ENCODE assay signal across 8 cellular contexts in genomic region chr19:5321851-5322681, GRCh38. TPM values are rescaled to one million over a fixed set of nuclear protein-coding genes. Genes with fewer than 3 reads are reported as not detected.
DNase-seq lines count a peak whose midpoint lies in the region; ATAC-seq and TF ChIP-seq lines count a peak whose summit lies in the region.

No MANE protein-coding gene starts in this region.

- no peaks in the 10 kb centered on the region for H3K9me3 Mint-ChIP-seq in activated naive CD4-positive, alpha-beta T cell treated with anti-CD3 and anti-CD28 coated beads, Interleukin-2, amount 10 ng/mL, durations not matched to agents 7 days and 5 days
- peaks cover 0 to 2% of the 10 kb centered on the region in 2 donors for H3K9me3 Mint-ChIP-seq in activated T-cell treated with anti-CD3 and anti-CD28 coated beads, Interleukin-2, amount 50 U/mL, for 72 hours
- no peaks in the 10 kb centered on the region for H3K9me3 Mint-ChIP-seq in type B pancreatic cell

- ATAC-seq in HG03432 (IDR thresholded peaks at IDR 0.05; ENCODE audit: unreplicated experiment) = peak; percentile 74
- ATAC-seq in activated T-cell treated with anti-CD3 and anti-CD28 coated beads, Interleukin-2, amount 50 U/mL, for 72 hours (replicated peaks in 1 of 2) = peak; percentile 60 to 67
- ATAC-seq in stimulated activated naive CD8-positive, alpha-beta T cell treated with anti-CD3 and anti-CD28 coated beads, Interleukin-15, Interleukin-2, amounts not matched to agents 100 U/mL and 50 U/mL, for 24 hours = peak; percentile 71

- CTCF ChIA-PET in activated naive CD4-positive, alpha-beta T cell treated with anti-CD3 and anti-CD28 coated beads, Interleukin-2, amount 10 ng/mL, durations not matched to agents 7 days and 5 days (lab: Charles Lee) = no interaction called here

- DNase-seq in activated naive CD4-positive, alpha-beta T cell treated with Interleukin-2 at 50 U/mL for 16 hours = peak; percentile 6
- DNase-seq in activated naive CD4-positive, alpha-beta T cell treated with anti-CD3 and anti-CD28 coated beads, Interleukin-2, amount 10 ng/mL, durations not matched to agents 7 days and 5 days = no peak
- DNase-seq in activated T-cell treated with anti-CD3 and anti-CD28 coated beads, Interleukin-2, amount 50 U/mL, for 72 hours = peak; percentile 17 to 35
- peak; percentile 52 for DNase-seq in stimulated activated naive CD8-positive, alpha-beta T cell treated with anti-CD3 and anti-CD28 coated beads, Interleukin-15, Interleukin-2, amounts not matched to agents 100 U/mL and 50 U/mL, for 24 hours
- DNase-seq in type B pancreatic cell (ENCODE audit: extremely low spot score, unreplicated experiment) = no peak
- no peak for DNase-seq in inferior parietal cortex (ENCODE audit: extremely low spot score)
- no peak for DNase-seq in stimulated activated CD4-positive, alpha-beta T cell treated with anti-CD3 and anti-CD28 coated beads, Interleukin-12 subunit alpha, Interleukin-12 subunit beta, amount 100 ng/mL, for 4 hours

- no peak for TF ChIP-seq CTCF in type B pancreatic cell (conservative IDR thresholded peaks at IDR 0.05)

- H3K36me3 Mint-ChIP-seq in activated naive CD4-positive, alpha-beta T cell treated with anti-CD3 and anti-CD28 coated beads, Interleukin-2, amount 10 ng/mL, durations not matched to agents 7 days and 5 days = no peaks in the 10 kb centered on the region
- H3K36me3 Mint-ChIP-seq in activated T-cell treated with anti-CD3 and anti-CD28 coated beads, Interleukin-2, amount 50 U/mL, for 72 hours (ENCODE audit: insufficient read depth in 2 of 2) = no peaks in the 10 kb centered on the region
- H3K36me3 Mint-ChIP-seq in type B pancreatic cell = no peaks in the 10 kb centered on the region

- H3K27me3 Mint-ChIP-seq in activated naive CD4-positive, alpha-beta T cell treated with anti-CD3 and anti-CD28 coated beads, Interleukin-2, amount 10 ng/mL, durations not matched to agents 7 days and 5 days = peaks cover 29% of the 10 kb centered on the region
- peaks cover 20% of the 10 kb centered on the region for H3K27me3 Mint-ChIP-seq in activated T-cell treated with anti-CD3 and anti-CD28 coated beads, Interleukin-2, amount 50 U/mL, for 72 hours (ENCODE audit: low read depth)
- no peaks in the 10 kb centered on the region for H3K27me3 Mint-ChIP-seq in type B pancreatic cell

- no peak overlapping the region for H3K27ac Mint-ChIP-seq in activated naive CD4-positive, alpha-beta T cell treated with anti-CD3 and anti-CD28 coated beads, Interleukin-2, amount 10 ng/mL, durations not matched to agents 7 days and 5 days
- no peak overlapping the region for H3K27ac Mint-ChIP-seq in activated T-cell treated with anti-CD3 and anti-CD28 coated beads, Interleukin-2, amount 50 U/mL, for 72 hours
- no peak overlapping the region for H3K27ac Mint-ChIP-seq in type B pancreatic cell

- no peak overlapping the region for H3K4me3 Mint-ChIP-seq in activated naive CD4-positive, alpha-beta T cell treated with anti-CD3 and anti-CD28 coated beads, Interleukin-2, amount 10 ng/mL, durations not matched to agents 7 days and 5 days
- H3K4me3 Mint-ChIP-seq in activated T-cell treated with anti-CD3 and anti-CD28 coated beads, Interleukin-2, amount 50 U/mL, for 72 hours = peak overlapping the region; percentile 18
- no peak overlapping the region for H3K4me3 Mint-ChIP-seq in type B pancreatic cell

- H3K4me1 Mint-ChIP-seq in activated naive CD4-positive, alpha-beta T cell treated with anti-CD3 and anti-CD28 coated beads, Interleukin-2, amount 10 ng/mL, durations not matched to agents 7 days and 5 days = no peaks in the 10 kb centered on the region
- no peaks in the 10 kb centered on the region for H3K4me1 Mint-ChIP-seq in activated T-cell treated with anti-CD3 and anti-CD28 coated beads, Interleukin-2, amount 50 U/mL, for 72 hours (ENCODE audit: low read depth)
- H3K4me1 Mint-ChIP-seq in type B pancreatic cell (ENCODE audit: unreplicated experiment) = no peaks in the 10 kb centered on the region

RNA-seq across cellular contexts. Expression of gene PTPRS, which starts 18.5 kb away (rescaled TPM):
- total RNA-seq in activated T-cell treated with anti-CD3 and anti-CD28 coated beads, Interleukin-2, amount 50 U/mL, for 72 hours = 1 to 10 TPM; 2.0 to 2.7 TPM
- 73.3 and 234 TPM in 2 replicates for total RNA-seq in type B pancreatic cell (ENCODE audit: low replicate concordance)

Comparison
In these comparisons a context has a peak if more than half of its experiments do, and no peak if none do; other contexts are left out.
1. DNase-seq: peak in activated naive CD4-positive, alpha-beta T cell treated with Interleukin-2 at 50 U/mL for 16 hours (single experiment), activated T-cell treated with anti-CD3 and anti-CD28 coated beads, Interleukin-2, amount 50 U/mL, for 72 hours (2 of 2) and stimulated activated naive CD8-positive, alpha-beta T cell treated with anti-CD3 and anti-CD28 coated beads, Interleukin-15, Interleukin-2, amounts not matched to agents 100 U/mL and 50 U/mL, for 24 hours (single experiment); none in activated naive CD4-positive, alpha-beta T cell treated with anti-CD3 and anti-CD28 coated beads, Interleukin-2, amount 10 ng/mL, durations not matched to agents 7 days and 5 days (single experiment), type B pancreatic cell (single experiment), inferior parietal cortex (single experiment) and stimulated activated CD4-positive, alpha-beta T cell treated with anti-CD3 and anti-CD28 coated beads, Interleukin-12 subunit alpha, Interleukin-12 subunit beta, amount 100 ng/mL, for 4 hours (single experiment).
2. H3K4me3 Mint-ChIP-seq: peak in activated T-cell treated with anti-CD3 and anti-CD28 coated beads, Interleukin-2, amount 50 U/mL, for 72 hours (2 of 2); none in activated naive CD4-positive, alpha-beta T cell treated with anti-CD3 and anti-CD28 coated beads, Interleukin-2, amount 10 ng/mL, durations not matched to agents 7 days and 5 days (single experiment) and type B pancreatic cell (single experiment).
3. RNA of gene PTPRS, which starts 18.5 kb away (total RNA-seq): 73.3 to 234 TPM in type B pancreatic cell; 2.0 to 2.7 TPM in activated T-cell treated with anti-CD3 and anti-CD28 coated beads, Interleukin-2, amount 50 U/mL, for 72 hours; every median in the first group is over 10 times any median in the second.
4. Peak in every context shown above with its lines, with median percentiles within 50 percentile points of each other: ATAC-seq.